ENCODE assay signal across 16 cellular contexts in genomic region chr19:5289060-5289990, GRCh38. TPM values are rescaled to one million over a fixed set of nuclear protein-coding genes. Genes with fewer than 3 reads are reported as not detected.
A peak's percentile ranks its signal among the peaks of the same experiment; 100 is the strongest.
DNase-seq lines count a peak whose midpoint lies in the region; ATAC-seq, FAIRE-seq and TF ChIP-seq lines count a peak whose summit lies in the region.
"Had no signal": no experiment of that assay in that cellular context is flagged by ENCODE, and none has a peak within 500 bp of the region (broad histone marks: within the 10 kb centered on the region; RNA-seq: fewer than 3 reads in every experiment).

No MANE protein-coding gene starts in this region.

- no peaks in the 10 kb centered on the region for H3K79me2 ChIP-seq in OCI-LY1 (ENCODE audit: insufficient read depth, low read length)

- H3K4me1 ChIP-seq in BLaER1 (peaks cover 75% of the 10 kb centered on the region), OCI-LY1 (ENCODE audit: insufficient read depth, low read length, severe bottlenecking) (no peaks in the 10 kb centered on the region), esophagus muscularis mucosa (peaks cover 12 to 80% (median 70%) of the 10 kb centered on the region in 4 donors), pancreas (peaks cover 7 to 33% (median 30%) of the 10 kb centered on the region in 3 donors)

- CTCF ChIA-PET in T-cell (lab: Charles Lee), result no interaction called here
- CTCF ChIA-PET in activated naive CD4-positive, alpha-beta T cell treated with anti-CD3 and anti-CD28 coated beads, Interleukin-2, amount 10 ng/mL, durations not matched to agents 7 days and 5 days (lab: Charles Lee), result no interaction called here

- POLR2A ChIA-PET in T-cell (lab: Charles Lee), result no interaction called here

- no peaks in the 10 kb centered on the region for H3K9me2 ChIP-seq in OCI-LY1 (ENCODE audit: low read depth, low read length)

- peaks cover 11 to 50% of the 10 kb centered on the region in 2 donors for H3K27me3 Mint-ChIP-seq in T-cell
- H3K27me3 Mint-ChIP-seq in activated naive CD4-positive, alpha-beta T cell treated with anti-CD3 and anti-CD28 coated beads, Interleukin-2, amount 10 ng/mL, durations not matched to agents 7 days and 5 days, result peaks cover 40% of the 10 kb centered on the region

- 83% methylated on average over 17 of the region's 18 CpGs for WGBS in esophagus muscularis mucosa
- 84 to 85% methylated on average over 18 of the region's 18 CpGs for WGBS in pancreas, 2 donors

- no peaks in the 10 kb centered on the region for H3F3A ChIP-seq in OCI-LY1 (ENCODE audit: insufficient read depth, low read length)

- H3K4me3 Mint-ChIP-seq in T-cell, result no peak overlapping the region
- no peak overlapping the region for H3K4me3 Mint-ChIP-seq in activated naive CD4-positive, alpha-beta T cell treated with anti-CD3 and anti-CD28 coated beads, Interleukin-2, amount 10 ng/mL, durations not matched to agents 7 days and 5 days
- H3K4me3 Mint-ChIP-seq: activated naive CD8-positive, alpha-beta T cell; immature natural killer cell had no signal

- H3K36me3 ChIP-seq in BLaER1 (peaks cover 21% of the 10 kb centered on the region), OCI-LY1 (ENCODE audit: insufficient read depth, low read length) (no peaks in the 10 kb centered on the region), esophagus muscularis mucosa (peaks cover 9 to 24% (median 21%) of the 10 kb centered on the region in 4 donors), pancreas (peaks cover 0 to 13% (median 0%) of the 10 kb centered on the region in 3 donors)

- no peak overlapping the region for H3K4me3 ChIP-seq in BLaER1
- no peak overlapping the region for H3K4me3 ChIP-seq in OCI-LY1 (ENCODE audit: low read depth, low read length, poor library complexity, severe bottlenecking)
- peak overlapping the region in 3 of 4 donors; percentile 3 to 93 (median 78) for H3K4me3 ChIP-seq in esophagus muscularis mucosa
- H3K4me3 ChIP-seq in pancreas, result no peak overlapping the region
- H3K4me3 ChIP-seq: cardiac muscle cell had no signal

- intact Hi-C loops in esophagus muscularis mucosa (cut with DNase I) (no loop called here), pancreas (cut with DNase I) (no loop called here)

- H4K20me1 ChIP-seq in BLaER1, result peaks cover 88% of the 10 kb centered on the region
- no peaks in the 10 kb centered on the region for H4K20me1 ChIP-seq in OCI-LY1 (ENCODE audit: insufficient read depth, low read length)

- no peak for FAIRE-seq in pancreas (lab: Jason Lieb, UNC)
- FAIRE-seq in urothelium cell line (lab: Jason Lieb, UNC), result no peak
- FAIRE-seq: endometrium, frontal cortex had no signal

- peaks cover 10% of the 10 kb centered on the region for H3K27me3 ChIP-seq in BLaER1
- H3K27me3 ChIP-seq in OCI-LY1 (ENCODE audit: insufficient read depth, low read length), result no peaks in the 10 kb centered on the region; the same call in 1 of the 2 replicates
- peaks cover 0 to 3% (median 0%) of the 10 kb centered on the region in 4 donors for H3K27me3 ChIP-seq in esophagus muscularis mucosa
- H3K27me3 ChIP-seq in pancreas, result no peaks in the 10 kb centered on the region
- H3K27me3 ChIP-seq: cardiac muscle cell had no signal

- no peak overlapping the region for H2AFZ ChIP-seq in OCI-LY1 (ENCODE audit: low read length)

- H3K36me3 Mint-ChIP-seq in T-cell, result no peaks in the 10 kb centered on the region
- no peaks in the 10 kb centered on the region for H3K36me3 Mint-ChIP-seq in activated naive CD4-positive, alpha-beta T cell treated with anti-CD3 and anti-CD28 coated beads, Interleukin-2, amount 10 ng/mL, durations not matched to agents 7 days and 5 days
- H3K36me3 Mint-ChIP-seq: activated naive CD8-positive, alpha-beta T cell; immature natural killer cell had no signal

- no peak for TF ChIP-seq POLR2A in esophagus muscularis mucosa (IDR thresholded peaks at IDR 0.05; ENCODE audit: low read depth)

- H3K27ac Mint-ChIP-seq in T-cell, result peak overlapping the region in 1 of 2 donors; percentile 4
- no peak overlapping the region for H3K27ac Mint-ChIP-seq in activated naive CD4-positive, alpha-beta T cell treated with anti-CD3 and anti-CD28 coated beads, Interleukin-2, amount 10 ng/mL, durations not matched to agents 7 days and 5 days
- H3K27ac Mint-ChIP-seq: activated naive CD8-positive, alpha-beta T cell; immature natural killer cell had no signal

- H3K9ac ChIP-seq in BLaER1 (0 out of 2 replicates have a peak overlapping the region, but pooled peaks have one; percentile 38), OCI-LY1 (ENCODE audit: low read length) (no peak overlapping the region)

- H3K27ac ChIP-seq in BLaER1 (no peak overlapping the region), OCI-LY1 (ENCODE audit: low read depth, low read length, poor library complexity, severe bottlenecking) (no peak overlapping the region), esophagus muscularis mucosa (replicated peaks in 1 of 4) (peak overlapping the region; percentile 35 to 94 (median 72)), pancreas (peak overlapping the region in 3 of 4 donors; percentile 53 to 69 (median 59))
- H3K27ac ChIP-seq: cardiac muscle cell had no signal

- H3K9me3 ChIP-seq in BLaER1 (no peaks in the 10 kb centered on the region), OCI-LY1 (ENCODE audit: low read length) (no peaks in the 10 kb centered on the region), esophagus muscularis mucosa (no peaks in the 10 kb centered on the region), pancreas (no peaks in the 10 kb centered on the region)

- ATAC-seq in pancreas (no peak), T-cell (replicated peaks in 1 of 4) (no peak)

- H3K4me2 ChIP-seq in BLaER1 (peak overlapping the region; percentile 82), OCI-LY1 (ENCODE audit: low read length) (no peak overlapping the region)

- DNase-seq in esophagus muscularis mucosa (ENCODE audit: extremely low spot score) (no peak), pancreas (peak in 1 of 6 donors; percentile 29), T-cell (no peak), urothelium cell line (ENCODE audit: low spot score) (no peak)
- no peak for DNase-seq in stimulated activated CD4-positive, alpha-beta T cell treated with anti-CD3 and anti-CD28 coated beads, Interleukin-4, amount 100 ng/mL, for 24 hours
- no peak for DNase-seq in activated naive CD4-positive, alpha-beta T cell treated with anti-CD3 and anti-CD28 coated beads, Interleukin-2, amount 10 ng/mL, durations not matched to agents 7 days and 5 days
- DNase-seq: activated CD4-positive, alpha-beta T cell treated with anti-CD3 and anti-CD28 coated beads for 1 hour; immature natural killer cell; NCI-H1436 treated with DMSO at 0.1 percent for 48 hours; NCI-H226 had no signal

- peaks cover 16 to 17% (median 17%) of the 10 kb centered on the region in 3 donors for H3K4me1 Mint-ChIP-seq in T-cell
- no peaks in the 10 kb centered on the region for H3K4me1 Mint-ChIP-seq in activated naive CD4-positive, alpha-beta T cell treated with anti-CD3 and anti-CD28 coated beads, Interleukin-2, amount 10 ng/mL, durations not matched to agents 7 days and 5 days

- TF ChIP-seq CTCF in OCI-LY1 (IDR thresholded peaks at IDR 0.05; ENCODE audit: low read length) (peak; percentile 6; the same call in 1 of the 2 replicates), esophagus muscularis mucosa (IDR thresholded peaks at IDR 0.05) (no peak), pancreas (IDR thresholded peaks at IDR 0.05) (no peak)

- H3K9me3 Mint-ChIP-seq in T-cell, result peaks cover 0 to 5% (median 0%) of the 10 kb centered on the region in 3 donors
- no peaks in the 10 kb centered on the region for H3K9me3 Mint-ChIP-seq in activated naive CD4-positive, alpha-beta T cell treated with anti-CD3 and anti-CD28 coated beads, Interleukin-2, amount 10 ng/mL, durations not matched to agents 7 days and 5 days
- H3K9me3 Mint-ChIP-seq: immature natural killer cell had no signal

- TF ChIP-seq EP300 in esophagus muscularis mucosa (IDR thresholded peaks at IDR 0.05), result no peak

RNA-seq across cellular contexts. Expression of gene PTPRS, which starts 51.3 kb away (rescaled TPM):
- total RNA-seq in esophagus muscularis mucosa (100 to 1,000 TPM; 140 to 311 (median 224) TPM), pancreas (10 to 100 TPM; 62.8 to 91.2 (median 73.9) TPM), T-cell (1 to 10 TPM; 2.9 to 5.6 (median 4.1) TPM)
- polyA plus RNA-seq in pancreas, result 10 to 100 TPM; 14.8 to 24.8 TPM

Comparison
In these comparisons a context has a peak if more than half of its experiments do, and no peak if none do; other contexts are left out.
1. H3K27ac ChIP-seq: peak in esophagus muscularis mucosa (4 of 4) and pancreas (3 of 4); none in BLaER1 (single experiment) and OCI-LY1 (single experiment).
2. H3K4me3 ChIP-seq: peak in esophagus muscularis mucosa (3 of 4); none in BLaER1 (single experiment), OCI-LY1 (single experiment) and pancreas (0 of 4).
3. RNA of gene PTPRS, which starts 51.3 kb away (total RNA-seq): 140 to 311 TPM in esophagus muscularis mucosa and 62.8 to 91.2 TPM in pancreas; 2.9 to 5.6 TPM in T-cell; every median in the first group is over 4 times any median in the second.